15 cellular contexts compared by ENCODE assay signal in genomic region chr2:138433995-138434991, GRCh38.
DNase-seq lines count a peak whose midpoint lies in the region; ATAC-seq and TF ChIP-seq lines count a peak whose summit lies in the region.
"Had no signal": no experiment of that assay in that cellular context is flagged by ENCODE, and none has a peak within 500 bp of the region (broad histone marks: within the 10 kb centered on the region; RNA-seq: fewer than 3 reads in every experiment).

No MANE protein-coding gene starts in this region.

- no peaks in the 10 kb centered on the region for H3K27me3 ChIP-seq in cardiac muscle cell
- no peaks in the 10 kb centered on the region for H3K27me3 ChIP-seq in CD8-positive, alpha-beta memory T cell (ENCODE audit: insufficient read depth, low read length, poor library complexity, severe bottlenecking)
- H3K27me3 ChIP-seq: SJCRH30 had no signal

- CTCF ChIA-PET in CD8-positive, alpha-beta memory T cell (lab: Charles Lee): no interaction called here

- peaks cover 4% of the 10 kb centered on the region for H3K36me3 Mint-ChIP-seq in stimulated activated memory B cell treated with anti-CD40 and anti-IgM and Interleukin-4, amounts not matched to agents 10 μg/mL and 1 μg/mL and 100 μg/mL, for 72 hours
- H3K36me3 Mint-ChIP-seq in CD8-positive, alpha-beta memory T cell: no peaks in the 10 kb centered on the region

- ATAC-seq in Right ventricle myocardium inferior (no peak), GM21717 (IDR thresholded peaks at IDR 0.05; ENCODE audit: unreplicated experiment) (no peak), omental fat pad (ENCODE audit: low FRiP score) (no peak)
- ATAC-seq in stimulated activated memory B cell treated with anti-CD40 and anti-IgM and Interleukin-4, amounts not matched to agents 10 μg/mL and 1 μg/mL and 100 μg/mL, for 72 hours: peak; percentile 34
- ATAC-seq: activated CD8-positive, alpha-beta T cell treated with anti-CD3 and anti-CD28 coated beads, Interleukin-2, amount 10 ng/mL, durations not matched to agents 7 days and 5 days; activated T-helper 17 cell treated with anti-CD3 and anti-CD28 coated beads, Interleukin-2, amount 50 U/mL, for 72 hours had no signal

- H3K4me1 ChIP-seq in cardiac muscle cell (ENCODE audit: low read depth): peaks cover 20% of the 10 kb centered on the region
- H3K4me1 ChIP-seq in CD8-positive, alpha-beta memory T cell (ENCODE audit: insufficient read depth, low read length): no peaks in the 10 kb centered on the region
- H3K4me1 ChIP-seq: SJCRH30 had no signal

- H3K27ac Mint-ChIP-seq in stimulated activated memory B cell treated with anti-CD40 and anti-IgM and Interleukin-4, amounts not matched to agents 10 μg/mL and 1 μg/mL and 100 μg/mL, for 72 hours: no peak overlapping the region
- H3K27ac Mint-ChIP-seq in CD8-positive, alpha-beta memory T cell: no peak overlapping the region
- H3K27ac Mint-ChIP-seq: activated CD8-positive, alpha-beta T cell treated with anti-CD3 and anti-CD28 coated beads, Interleukin-2, amount 10 ng/mL, durations not matched to agents 7 days and 5 days; activated T-helper 17 cell treated with anti-CD3 and anti-CD28 coated beads, Interleukin-2, amount 50 U/mL, for 72 hours; memory B cell had no signal

- peak overlapping the region; percentile 30 for H3K27ac ChIP-seq in cardiac muscle cell
- no peak overlapping the region for H3K27ac ChIP-seq in CD8-positive, alpha-beta memory T cell (ENCODE audit: low read depth, low read length)
- H3K27ac ChIP-seq: SJCRH30 had no signal

- no peaks in the 10 kb centered on the region for H3K36me3 ChIP-seq in cardiac muscle cell
- H3K36me3 ChIP-seq in CD8-positive, alpha-beta memory T cell (ENCODE audit: insufficient read depth, low read length): no peaks in the 10 kb centered on the region
- H3K36me3 ChIP-seq: SJCRH30 had no signal

- H3K4me3 ChIP-seq in cardiac muscle cell: no peak overlapping the region
- H3K4me3 ChIP-seq in CD8-positive, alpha-beta memory T cell (ENCODE audit: low read length): no peak overlapping the region
- H3K4me3 ChIP-seq: SJCRH30 had no signal

- H3K27me3 Mint-ChIP-seq in stimulated activated memory B cell treated with anti-CD40 and anti-IgM and Interleukin-4, amounts not matched to agents 10 μg/mL and 1 μg/mL and 100 μg/mL, for 72 hours: no peaks in the 10 kb centered on the region
- no peaks in the 10 kb centered on the region for H3K27me3 Mint-ChIP-seq in CD8-positive, alpha-beta memory T cell
- H3K27me3 Mint-ChIP-seq: activated T-helper 17 cell treated with anti-CD3 and anti-CD28 coated beads, Interleukin-2, amount 50 U/mL, for 72 hours; memory B cell had no signal

- no peak overlapping the region for H3K4me3 Mint-ChIP-seq in stimulated activated memory B cell treated with anti-CD40 and anti-IgM and Interleukin-4, amounts not matched to agents 10 μg/mL and 1 μg/mL and 100 μg/mL, for 72 hours
- H3K4me3 Mint-ChIP-seq in CD8-positive, alpha-beta memory T cell: no peak overlapping the region
- H3K4me3 Mint-ChIP-seq: activated CD8-positive, alpha-beta T cell treated with anti-CD3 and anti-CD28 coated beads, Interleukin-2, amount 10 ng/mL, durations not matched to agents 7 days and 5 days; activated T-helper 17 cell treated with anti-CD3 and anti-CD28 coated beads, Interleukin-2, amount 50 U/mL, for 72 hours; memory B cell had no signal

- H3K9me3 ChIP-seq in cardiac muscle cell (ENCODE audit: low read depth): no peaks in the 10 kb centered on the region
- no peaks in the 10 kb centered on the region for H3K9me3 ChIP-seq in CD8-positive, alpha-beta memory T cell (ENCODE audit: low read length)
- H3K9me3 ChIP-seq: SJCRH30 had no signal

- peaks cover 3% of the 10 kb centered on the region for H3K9me3 Mint-ChIP-seq in stimulated activated memory B cell treated with anti-CD40 and anti-IgM and Interleukin-4, amounts not matched to agents 10 μg/mL and 1 μg/mL and 100 μg/mL, for 72 hours
- peaks cover 0 to 4% (median 0%) of the 10 kb centered on the region in 5 donors for H3K9me3 Mint-ChIP-seq in CD8-positive, alpha-beta memory T cell
- H3K9me3 Mint-ChIP-seq: activated T-helper 17 cell treated with anti-CD3 and anti-CD28 coated beads, Interleukin-2, amount 50 U/mL, for 72 hours had no signal

- POLR2A ChIA-PET in CD8-positive, alpha-beta memory T cell (lab: Charles Lee): no interaction called here

- TF ChIP-seq CTCF in cardiac muscle cell (IDR thresholded peaks at IDR 0.05; ENCODE audit: low read depth, low read length) (no peak), omental fat pad (IDR thresholded peaks at IDR 0.05) (no peak)

- intact Hi-C loops in Right ventricle myocardium inferior (cut with DNase I): no loop called here

- no peaks in the 10 kb centered on the region for H3K4me1 Mint-ChIP-seq in stimulated activated memory B cell treated with anti-CD40 and anti-IgM and Interleukin-4, amounts not matched to agents 10 μg/mL and 1 μg/mL and 100 μg/mL, for 72 hours
- no peaks in the 10 kb centered on the region for H3K4me1 Mint-ChIP-seq in CD8-positive, alpha-beta memory T cell
- H3K4me1 Mint-ChIP-seq: activated T-helper 17 cell treated with anti-CD3 and anti-CD28 coated beads, Interleukin-2, amount 50 U/mL, for 72 hours; memory B cell had no signal

- peak; percentile 41 to 50 for DNase-seq in cardiac muscle cell (ENCODE audit: low read depth in 1 of 2, low spot score in 1 of 2)
- no peak for DNase-seq in Right ventricle myocardium inferior (ENCODE audit: missing footprints)
- peak; percentile 74 for DNase-seq in NCI-H345 (lab: John Stamatoyannopoulos, UW)
- peak; percentile 12 for DNase-seq in fibroblast of gingiva (ENCODE audit: low read depth)
- no peak for DNase-seq in CD8-positive, alpha-beta memory T cell
- no peak for DNase-seq in omental fat pad (ENCODE audit: low spot score)
- DNase-seq: ACHN; activated CD8-positive, alpha-beta T cell treated with anti-CD3 and anti-CD28 coated beads, Interleukin-2, amount 10 ng/mL, durations not matched to agents 7 days and 5 days; KG1; NCI-H1436 treated with DMSO at 0.1 percent for 48 hours; SJCRH30 had no signal

Comparison
In these comparisons a context has a peak if more than half of its experiments do, and no peak if none do; other contexts are left out.
1. DNase-seq: peak in cardiac muscle cell (2 of 2), NCI-H345 (single experiment) and fibroblast of gingiva (single experiment); none in Right ventricle myocardium inferior (single experiment), CD8-positive, alpha-beta memory T cell (0 of 5) and omental fat pad (single experiment).